8 cellular contexts compared by ENCODE assay signal in the genomic region with DNA sequence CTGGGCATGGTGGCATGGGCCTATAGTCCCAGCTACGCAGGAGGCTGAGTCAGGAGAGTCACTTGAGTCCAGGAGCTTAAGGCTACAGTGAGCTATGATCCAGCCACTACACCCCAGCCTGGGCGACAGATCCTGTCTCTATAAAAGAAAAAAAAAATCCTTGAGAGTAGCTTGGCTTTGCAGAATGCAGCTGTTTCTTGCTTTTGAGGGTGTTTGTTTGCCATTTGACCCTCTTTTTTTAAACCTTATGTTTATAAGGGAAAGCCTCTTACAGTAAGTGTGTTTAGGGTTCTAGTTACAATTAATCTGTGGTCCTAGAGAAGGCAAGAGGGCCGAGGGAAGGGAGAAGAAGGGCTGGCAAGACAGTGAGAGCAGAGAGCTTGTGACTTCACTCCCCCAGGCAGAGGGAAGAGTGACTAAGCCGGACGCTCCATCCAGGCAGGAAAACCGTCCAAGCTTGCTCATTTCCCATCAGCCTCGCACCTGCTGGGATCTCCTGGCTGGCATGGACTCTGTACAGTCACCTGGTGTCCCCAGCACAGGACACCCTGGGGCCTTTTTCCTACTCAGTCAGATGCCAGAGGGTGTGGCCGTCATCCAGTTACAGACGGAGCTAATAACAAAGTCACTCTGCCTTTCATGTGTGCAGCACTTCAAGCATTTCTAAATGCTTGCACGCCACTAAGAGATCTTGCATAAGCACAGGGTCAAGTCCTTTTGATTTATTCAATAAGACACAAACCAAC. TPM values are rescaled to one million over a fixed set of nuclear protein-coding genes. Genes with fewer than 3 reads are reported as not detected.
A peak's percentile ranks its signal among the peaks of the same experiment; 100 is the strongest.
DNase-seq lines count a peak whose midpoint lies in the region; ATAC-seq, FAIRE-seq and TF ChIP-seq lines count a peak whose summit lies in the region.

No MANE protein-coding gene starts in this region.

- no peak overlapping the region for H3K27ac Mint-ChIP-seq in activated T-helper 1 cell treated with anti-CD3 and anti-CD28 coated beads, Interleukin-12 subunit alpha, Interleukin-12 subunit beta, Interleukin-2, Interleukin-4 antibody, amounts not matched to agents 30 ng/mL and 10 ng/mL and 1 ng/mL, durations not matched to agents 14 hours and 24 hours and 36 hours

- H3K27me3 ChIP-seq in adrenal gland (no peaks in the 10 kb centered on the region), right atrium auricular region (no peaks in the 10 kb centered on the region), small intestine (ENCODE audit: control insufficient read depth in 2 of 2, insufficient read depth in 2 of 2, low read length in 2 of 2) (no peaks in the 10 kb centered on the region)

- intact Hi-C loops in adrenal gland (cut with DNase I), result no loop called here
- intact Hi-C loops in activated T-helper 1 cell treated with anti-CD3 and anti-CD28 coated beads, Interleukin-12 subunit alpha, Interleukin-12 subunit beta, Interleukin-2, Interleukin-4 antibody, amounts not matched to agents 30 ng/mL and 10 ng/mL and 1 ng/mL, durations not matched to agents 14 hours and 24 hours and 36 hours (cut with micrococcal nuclease), result no loop called here

- H3K4me1 ChIP-seq in adrenal gland (replicated peaks in 1 of 2), result peaks cover 0 to 8% of the 10 kb centered on the region in 2 donors
- peaks cover 0 to 22% of the 10 kb centered on the region in 2 donors for H3K4me1 ChIP-seq in right atrium auricular region
- H3K4me1 ChIP-seq in small intestine (ENCODE audit: control insufficient read depth in 2 of 2, insufficient read depth in 1 of 2, low read depth in 1 of 2, low read length in 1 of 2), result peaks cover 0 to 2% of the 10 kb centered on the region in 2 donors

- no peak overlapping the region for H3K4me3 Mint-ChIP-seq in activated T-helper 1 cell treated with anti-CD3 and anti-CD28 coated beads, Interleukin-12 subunit alpha, Interleukin-12 subunit beta, Interleukin-2, Interleukin-4 antibody, amounts not matched to agents 30 ng/mL and 10 ng/mL and 1 ng/mL, durations not matched to agents 14 hours and 24 hours and 36 hours

- H3K9me3 ChIP-seq in adrenal gland (replicated peaks in 1 of 3) (no peaks in the 10 kb centered on the region), right atrium auricular region (no peaks in the 10 kb centered on the region), small intestine (ENCODE audit: control insufficient read depth, low read depth) (no peaks in the 10 kb centered on the region)

- no peak for TF ChIP-seq CTCF in adrenal gland (IDR thresholded peaks at IDR 0.05)
- no peak for TF ChIP-seq CTCF in right atrium auricular region (IDR thresholded peaks at IDR 0.05)

- no peaks in the 10 kb centered on the region for H3K9me3 Mint-ChIP-seq in activated T-helper 1 cell treated with anti-CD3 and anti-CD28 coated beads, Interleukin-12 subunit alpha, Interleukin-12 subunit beta, Interleukin-2, Interleukin-4 antibody, amounts not matched to agents 30 ng/mL and 10 ng/mL and 1 ng/mL, durations not matched to agents 14 hours and 24 hours and 36 hours

- H3K27ac ChIP-seq in adrenal gland (peak overlapping the region in 3 of 5 donors; percentile 66 to 76 (median 68)), right atrium auricular region (peak overlapping the region; percentile 67 to 72), small intestine (ENCODE audit: low read depth in 1 of 2, low read length in 1 of 2) (peak overlapping the region; percentile 91 to 95)

- H3K4me3 ChIP-seq in adrenal gland, result no peak overlapping the region
- H3K4me3 ChIP-seq in right atrium auricular region, result no peak overlapping the region
- H3K4me3 ChIP-seq in small intestine (ENCODE audit: low read depth in 1 of 2, low read length in 2 of 2), result no peak overlapping the region

- no peaks in the 10 kb centered on the region for H3K36me3 Mint-ChIP-seq in activated T-helper 1 cell treated with anti-CD3 and anti-CD28 coated beads, Interleukin-12 subunit alpha, Interleukin-12 subunit beta, Interleukin-2, Interleukin-4 antibody, amounts not matched to agents 30 ng/mL and 10 ng/mL and 1 ng/mL, durations not matched to agents 14 hours and 24 hours and 36 hours (ENCODE audit: low read depth)

- no peak for ATAC-seq in HG03039 (IDR thresholded peaks at IDR 0.05; ENCODE audit: unreplicated experiment)

- H3K4me1 Mint-ChIP-seq in activated T-helper 1 cell treated with anti-CD3 and anti-CD28 coated beads, Interleukin-12 subunit alpha, Interleukin-12 subunit beta, Interleukin-2, Interleukin-4 antibody, amounts not matched to agents 30 ng/mL and 10 ng/mL and 1 ng/mL, durations not matched to agents 14 hours and 24 hours and 36 hours (ENCODE audit: low read depth), result no peaks in the 10 kb centered on the region

- WGBS in adrenal gland, 4 donors, result 34 to 50% (median 41%) methylated on average over 10 of the region's 10 CpGs
- 9 to 37% (median 23%) methylated on average over 10 of the region's 10 CpGs for WGBS in small intestine, 3 donors

- peaks cover 9% of the 10 kb centered on the region for H3K27me3 Mint-ChIP-seq in activated T-helper 1 cell treated with anti-CD3 and anti-CD28 coated beads, Interleukin-12 subunit alpha, Interleukin-12 subunit beta, Interleukin-2, Interleukin-4 antibody, amounts not matched to agents 30 ng/mL and 10 ng/mL and 1 ng/mL, durations not matched to agents 14 hours and 24 hours and 36 hours (ENCODE audit: insufficient read depth)

- no peak for FAIRE-seq in small intestine (lab: Jason Lieb, UNC)

- H3K36me3 ChIP-seq in adrenal gland (replicated peaks in 1 of 2) (no peaks in the 10 kb centered on the region), right atrium auricular region (no peaks in the 10 kb centered on the region), small intestine (ENCODE audit: control insufficient read depth in 2 of 2, insufficient read depth in 2 of 2, low read length in 2 of 2) (no peaks in the 10 kb centered on the region)

- DNase-seq in AG08396 (ENCODE audit: low spot score) (peak; percentile 67), NCI-H128 (lab: John Stamatoyannopoulos, UW; ENCODE audit: unreplicated experiment) (peak; percentile 21), adrenal gland (peak; percentile 39 to 84 (median 56)), right atrium auricular region (ENCODE audit: low spot score) (peak; percentile 77), small intestine (peak; percentile 98), NCI-H1694 treated with DMSO at 0.1 percent for 48 hours (lab: John Stamatoyannopoulos, UW) (no peak)
- DNase-seq in activated T-helper 1 cell treated with anti-CD3 and anti-CD28 coated beads, Interleukin-12 subunit alpha, Interleukin-12 subunit beta, Interleukin-2, Interleukin-4 antibody, amounts not matched to agents 30 ng/mL and 10 ng/mL and 1 ng/mL, durations not matched to agents 14 hours and 24 hours and 36 hours (ENCODE audit: low spot score), result no peak

- TF ChIP-seq POLR2A in adrenal gland (IDR thresholded peaks at IDR 0.05), result no peak

RNA-seq across cellular contexts. Expression of a gene that starts 55.5 kb away (rescaled TPM):
- total RNA-seq in adrenal gland, result 10 to 100 TPM; 32.7 to 63.5 (median 45.7) TPM
- polyA plus RNA-seq in adrenal gland, result 10 to 100 TPM; 27.2 to 37.0 (median 28.7) TPM
- total RNA-seq in right atrium auricular region, result 10 to 100 TPM; 22.6 to 23.3 TPM
- 10 to 100 TPM; 17.3 to 19.5 (median 19.4) TPM for polyA plus RNA-seq in small intestine
- total RNA-seq in activated T-helper 1 cell treated with anti-CD3 and anti-CD28 coated beads, Interleukin-12 subunit alpha, Interleukin-12 subunit beta, Interleukin-2, Interleukin-4 antibody, amounts not matched to agents 30 ng/mL and 10 ng/mL and 1 ng/mL, durations not matched to agents 14 hours and 24 hours and 36 hours, result 13.5 and 14.3 TPM in 2 replicates

Comparison
In these comparisons a context has a peak if more than half of its experiments do, and no peak if none do; other contexts are left out.
1. DNase-seq: peak in AG08396 (single experiment), NCI-H128 (single experiment), adrenal gland (7 of 7), right atrium auricular region (single experiment) and small intestine (single experiment); none in activated T-helper 1 cell treated with anti-CD3 and anti-CD28 coated beads, Interleukin-12 subunit alpha, Interleukin-12 subunit beta, Interleukin-2, Interleukin-4 antibody, amounts not matched to agents 30 ng/mL and 10 ng/mL and 1 ng/mL, durations not matched to agents 14 hours and 24 hours and 36 hours (single experiment) and NCI-H1694 treated with DMSO at 0.1 percent for 48 hours (single experiment).
2. Peak in every context shown above with its lines, with median percentiles within 50 percentile points of each other: H3K27ac ChIP-seq.